8 cellular contexts compared by ENCODE assay signal in genomic region chr10:111207525-111207924, GRCh38.
DNase-seq lines count a peak whose midpoint lies in the region; ATAC-seq, FAIRE-seq and TF ChIP-seq lines count a peak whose summit lies in the region.

No MANE protein-coding gene starts in this region.

- intact Hi-C loops in HCT116 (cut with micrococcal nuclease): loop anchor here (2.0 to 10.0 kb wide), 2 partner anchors 461 to 593 kb away; no protein-coding TSS in a partner anchor
- intact Hi-C loops in esophagus muscularis mucosa (cut with DNase I): no loop called here
- intact Hi-C loops in PC-9 (cut with micrococcal nuclease; ENCODE audit: unreplicated experiment): no loop called here

- H4K20me1 ChIP-seq in HCT116 (ENCODE audit: insufficient read depth) (no peaks in the 10 kb centered on the region), PC-9 (ENCODE audit: insufficient read depth) (no peaks in the 10 kb centered on the region)

- peak; percentile 58 for ATAC-seq in HCT116

- H3K9ac ChIP-seq in HCT116 (ENCODE audit: low read length): no peak overlapping the region

- no peaks in the 10 kb centered on the region for H3K9me3 ChIP-seq in HCT116 (ENCODE audit: control insufficient read depth in 1 of 2, insufficient read depth in 1 of 2, low read depth in 1 of 2, low read length in 2 of 2)
- no peaks in the 10 kb centered on the region for H3K9me3 ChIP-seq in esophagus muscularis mucosa
- no peaks in the 10 kb centered on the region for H3K9me3 ChIP-seq in PC-9 (ENCODE audit: insufficient read depth, low read depth)

- H3K79me2 ChIP-seq in HCT116 (ENCODE audit: insufficient read depth, low read length): no peaks in the 10 kb centered on the region
- H3K79me2 ChIP-seq in PC-9 (ENCODE audit: low read depth): no peaks in the 10 kb centered on the region

- TF ChIP-seq EP300 in esophagus muscularis mucosa (IDR thresholded peaks at IDR 0.05): no peak

- H3K4me1 ChIP-seq in HCT116 (ENCODE audit: control insufficient read depth in 1 of 2, insufficient read depth in 2 of 2, low read length in 2 of 2) (no peaks in the 10 kb centered on the region), esophagus muscularis mucosa (no peaks in the 10 kb centered on the region), PC-9 (replicated peaks; ENCODE audit: insufficient read depth) (peaks cover 17% of the 10 kb centered on the region)

- RAD21 ChIA-PET in HCT116 (lab: Charles Lee; ENCODE audit: low non-redundant PET in 1 of 2, low total read pairs in 2 of 2, uncharacterized antibody in 2 of 2, unreplicated experiment in 2 of 2): no interaction called here

- TF ChIP-seq CTCF in HCT116 (IDR thresholded peaks at IDR 0.05 in 2 of 3, conservative IDR thresholded peaks at IDR 0.05 in 1 of 3; ENCODE audit: borderline replicate concordance in 1 of 3, insufficient read depth in 1 of 3, low read depth in 2 of 3, low read length in 2 of 3): peak; percentile 44 to 58 (median 51); a peak in 5 of 6 replicates
- TF ChIP-seq CTCF in esophagus muscularis mucosa (IDR thresholded peaks at IDR 0.05): no peak
- TF ChIP-seq CTCF in PC-9 (conservative IDR thresholded peaks at IDR 0.05): no peak

- BruUV-seq in HCT116 (replicated peaks; lab: Mats Ljungman, UMichigan): no TSS peak
- BruUV-seq in PC-9 (replicated peaks; lab: Mats Ljungman, UMichigan): no TSS peak

- no peak for FAIRE-seq in GM12892 (lab: Jason Lieb, UNC)

- DNase-seq in COLO668 (lab: John Stamatoyannopoulos, UW; ENCODE audit: unreplicated experiment): peak; percentile 14
- no peak for DNase-seq in HCT116 (ENCODE audit: low read depth, low spot score)
- DNase-seq in OCI-M1 (lab: John Stamatoyannopoulos, UW): peak; percentile 59
- peak; percentile 72 for DNase-seq in esophagus muscularis mucosa (ENCODE audit: extremely low spot score)
- no peak for DNase-seq in GOT3 (lab: John Stamatoyannopoulos, UW)
- DNase-seq in SHP77 treated with DMSO at 0.1 percent for 48 hours (lab: John Stamatoyannopoulos, UW): no peak
- no peak for DNase-seq in GM12892 (ENCODE audit: insufficient read length)
- no peak for DNase-seq in PC-9

- POLR2A ChIA-PET in HCT116 (lab: Charles Lee) (no interaction called here), PC-9 (lab: Charles Lee; ENCODE audit: unreplicated experiment) (no interaction called here)

- no peaks in the 10 kb centered on the region for H3K36me3 ChIP-seq in HCT116 (ENCODE audit: control insufficient read depth in 1 of 2, insufficient read depth in 2 of 2, low read length in 2 of 2)
- H3K36me3 ChIP-seq in esophagus muscularis mucosa: no peaks in the 10 kb centered on the region
- H3K36me3 ChIP-seq in PC-9 (ENCODE audit: low read depth): no peaks in the 10 kb centered on the region

- H3K4me3 ChIP-seq in HCT116 (replicated peaks in 1 of 2; ENCODE audit: low read depth in 1 of 2, low read length in 2 of 2) (no peak overlapping the region), esophagus muscularis mucosa (no peak overlapping the region), PC-9 (no peak overlapping the region)

- H3K4me2 ChIP-seq in HCT116 (ENCODE audit: low read length) (no peak overlapping the region), PC-9 (no peak overlapping the region)

- CTCF ChIA-PET in HCT116 (lab: Charles Lee): no interaction called here
- CTCF ChIA-PET in PC-9 (lab: Charles Lee): no interaction called here

- H2AFZ ChIP-seq in HCT116 (ENCODE audit: low read depth, low read length, poor library complexity, severe bottlenecking) (no peak overlapping the region), PC-9 (no peak overlapping the region)

- TF ChIP-seq RAD21 in HCT116 (IDR thresholded peaks at IDR 0.05; ENCODE audit: low read depth): peak; percentile 71

- 73% methylated on average over 4 of the region's 5 CpGs for WGBS in esophagus muscularis mucosa

- H3K27ac ChIP-seq in HCT116 (ENCODE audit: low read depth, low read length) (no peak overlapping the region), esophagus muscularis mucosa (replicated peaks in 1 of 4) (no peak overlapping the region), PC-9 (no peak overlapping the region)

- H3K27me3 ChIP-seq in HCT116 (ENCODE audit: insufficient read depth, low read length) (peaks cover 33% of the 10 kb centered on the region), esophagus muscularis mucosa (peaks cover 0 to 5% (median 0%) of the 10 kb centered on the region in 4 donors), PC-9 (ENCODE audit: insufficient read depth, low read depth) (no peaks in the 10 kb centered on the region)

- peaks cover 8% of the 10 kb centered on the region; the same call in 1 of the 2 replicates for H3F3A ChIP-seq in PC-9 (ENCODE audit: insufficient read depth, low read depth)

- H3K9me2 ChIP-seq in HCT116 (ENCODE audit: insufficient read depth) (no peaks in the 10 kb centered on the region), PC-9 (ENCODE audit: insufficient read depth) (no peaks in the 10 kb centered on the region)

- no peak for TF ChIP-seq POLR2A in HCT116 (IDR thresholded peaks at IDR 0.05; ENCODE audit: borderline replicate concordance, extremely low read depth, insufficient read depth, insufficient read length)
- TF ChIP-seq POLR2A in esophagus muscularis mucosa (IDR thresholded peaks at IDR 0.05; ENCODE audit: low read depth): no peak
- TF ChIP-seq POLR2A in GM12892 (IDR thresholded peaks at IDR 0.05; ENCODE audit: low read depth, low read length): no peak

TF ChIP-seq in HCT116, 20 proteins besides CTCF, POLR2A, EP300 and RAD21:
- TF ChIP-seq MAX (IDR thresholded peaks at IDR 0.05) (no peak), SRF (IDR thresholded peaks at IDR 0.05; ENCODE audit: low read depth) (no peak)

Comparison
In these comparisons a context has a peak if more than half of its experiments do, and no peak if none do; other contexts are left out.
1. DNase-seq: peak in COLO668 (single experiment), OCI-M1 (single experiment) and esophagus muscularis mucosa (single experiment); none in HCT116 (single experiment), GOT3 (single experiment), SHP77 treated with DMSO at 0.1 percent for 48 hours (single experiment), GM12892 (single experiment) and PC-9 (0 of 2).
2. CTCF ChIP-seq: peak in HCT116 (3 of 3); none in esophagus muscularis mucosa (0 of 3) and PC-9 (single experiment).